Comparison of ENCODE assay signal across 8 cellular contexts in the genomic region with DNA sequence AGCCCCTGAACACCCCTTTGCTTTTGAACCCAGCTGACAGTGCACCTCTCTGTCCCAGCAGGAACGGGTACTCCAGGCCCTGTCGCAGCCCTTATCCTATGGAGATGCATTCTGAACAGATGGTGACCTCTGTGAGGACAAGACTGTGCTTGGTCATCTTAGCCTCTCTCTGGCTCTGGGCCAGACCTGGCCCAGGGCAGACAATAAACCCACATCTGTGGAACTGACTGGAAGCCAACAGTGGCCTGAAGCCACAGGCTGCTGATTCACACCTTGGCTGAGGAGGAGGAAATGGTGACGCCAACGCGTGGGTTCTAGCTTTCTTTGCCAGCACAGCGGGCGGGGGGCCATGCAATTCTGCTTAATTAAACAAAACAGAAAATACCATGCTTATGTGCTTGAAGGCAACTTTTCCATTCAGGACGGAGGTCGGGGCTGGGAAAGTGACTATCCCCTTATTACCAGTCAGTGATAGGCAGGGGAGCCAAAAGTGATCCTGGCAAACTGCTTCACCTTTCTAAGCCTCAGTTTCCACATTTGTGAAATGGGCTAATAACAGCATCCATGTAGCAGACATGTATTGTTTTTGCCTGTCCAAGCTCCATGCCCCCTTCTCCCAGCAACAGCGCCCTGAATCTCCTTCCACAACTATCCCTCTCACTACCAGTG. TPM values are rescaled to one million over a fixed set of nuclear protein-coding genes. Genes with fewer than 3 reads are reported as not detected.
DNase-seq lines count a peak whose midpoint lies in the region; ATAC-seq and TF ChIP-seq lines count a peak whose summit lies in the region.

No MANE protein-coding gene starts in this region.

- H3K27ac Mint-ChIP-seq in MCF 10A (ENCODE audit: low read depth, unreplicated experiment): peak overlapping the region; percentile 46

- peak; percentile 48 for ATAC-seq in GM18867 (IDR thresholded peaks at IDR 0.05; ENCODE audit: unreplicated experiment)
- no peak for ATAC-seq in HG03565 (IDR thresholded peaks at IDR 0.05; ENCODE audit: unreplicated experiment)
- ATAC-seq in GM18517 (IDR thresholded peaks at IDR 0.05; ENCODE audit: unreplicated experiment): no peak

- POLR2A ChIA-PET in MCF 10A (lab: Yijun Ruan, JAX): interaction anchor here (0.7 to 5.0 kb wide), 13 partner anchors 9 to 347 kb away, joined by 3 to 53 read pairs (median 4); a partner anchor contains a TSS

- CTCF ChIA-PET in MCF 10A (lab: Yijun Ruan, JAX): interaction anchor here (0.6 to 16.1 kb wide), 7 partner anchors 7 to 161 kb away, joined by 3 to 147 read pairs (median 4); a partner anchor contains a TSS

- intact Hi-C loops in MCF 10A (cut with micrococcal nuclease) (loop anchor here (1.0 kb wide), 1 partner anchor 25 kb away; no protein-coding TSS in a partner anchor), lower leg skin (cut with DNase I; ENCODE audit: low total_unique reads) (no loop called here)

- no peak for TF ChIP-seq POLR2A in lower leg skin (IDR thresholded peaks at IDR 0.05)

- 20 to 26% methylated on average over 10 of the region's 10 CpGs for WGBS in lower leg skin, 2 donors

- peak; percentile 99 for DNase-seq in RPMI7951 (ENCODE audit: low read depth)
- DNase-seq in MCF 10A (ENCODE audit: unreplicated experiment): peak; percentile 100
- DNase-seq in lower leg skin (ENCODE audit: low spot score in 2 of 2): peak; percentile 78 to 97
- DNase-seq in stimulated activated CD8-positive, alpha-beta memory T cell treated with anti-CD3 and anti-CD28 coated beads, Interleukin-4, amount 100 ng/mL, for 4 hours (ENCODE audit: low read depth in 2 of 2, low spot score in 1 of 2): peak; percentile 7 to 19
- DNase-seq in germinal center (ENCODE audit: low spot score): no peak

- no peak for TF ChIP-seq CTCF in MCF 10A (IDR thresholded peaks at IDR 0.05; ENCODE audit: unreplicated experiment)
- no peak for TF ChIP-seq CTCF in lower leg skin (IDR thresholded peaks at IDR 0.05)

- BruUV-seq in MCF 10A (replicated peaks; lab: Mats Ljungman, UMichigan): no TSS peak

- H3K4me1 Mint-ChIP-seq in MCF 10A (ENCODE audit: insufficient read depth, unreplicated experiment): peaks cover 26% of the 10 kb centered on the region

- H3K4me3 Mint-ChIP-seq in MCF 10A (ENCODE audit: unreplicated experiment): peak overlapping the region; percentile 28

- H3K27me3 Mint-ChIP-seq in MCF 10A (ENCODE audit: insufficient read depth, unreplicated experiment): no peaks in the 10 kb centered on the region

- H3K36me3 Mint-ChIP-seq in MCF 10A (ENCODE audit: insufficient read depth, unreplicated experiment): peaks cover 7% of the 10 kb centered on the region

- no peaks in the 10 kb centered on the region for H3K9me3 Mint-ChIP-seq in MCF 10A (ENCODE audit: unreplicated experiment)

- H3K4me3 ChIP-seq in lower leg skin (ENCODE audit: low read depth, poor library complexity, severe bottlenecking): no peak overlapping the region

RNA-seq across cellular contexts. Expression of a gene that starts 10.8 kb away (rescaled TPM):
- total RNA-seq in RPMI7951 (2014; rRNA removed; shearing (Covaris generic)): 13.8 and 18.5 TPM in 2 replicates
- total RNA-seq in MCF 10A (2022) (34.1 and 42.3 TPM in 2 replicates), lower leg skin (10 to 100 TPM; 13.5 to 43.5 (median 28.1) TPM)
